In genomic region chr16:28990375-28991040, GRCh38 we compare ENCODE assay signal across 13 cellular contexts. TPM values are rescaled to one million over a fixed set of nuclear protein-coding genes. Genes with fewer than 3 reads are reported as not detected.
DNase-seq lines count a peak whose midpoint lies in the region; ATAC-seq and FAIRE-seq lines count a peak whose summit lies in the region.
"Had no signal": no experiment of that assay in that cellular context is flagged by ENCODE, and none has a peak within 500 bp of the region (broad histone marks: within the 10 kb centered on the region; RNA-seq: fewer than 3 reads in every experiment).

No MANE protein-coding gene starts in this region.

- peaks cover 15 to 48% (median 31%) of the 10 kb centered on the region in 5 donors for H3K36me3 Mint-ChIP-seq in naive thymus-derived CD4-positive, alpha-beta T cell

- H3K4me1 Mint-ChIP-seq in naive thymus-derived CD4-positive, alpha-beta T cell = peaks cover 34 to 76% (median 47%) of the 10 kb centered on the region in 7 donors

- peak; percentile 63 to 64 for DNase-seq in activated CD4-positive, alpha-beta T cell treated with anti-CD3 and anti-CD28 coated beads for 24 hours (ENCODE audit: low read depth in 2 of 2)
- peak; percentile 27 for DNase-seq in activated T-helper 1 cell treated with Interleukin-2 at 50 U/mL for 16 hours (ENCODE audit: low read depth)
- peak in 2 of 9 donors; percentile 53 to 65 for DNase-seq in naive thymus-derived CD4-positive, alpha-beta T cell
- peak; percentile 66 for DNase-seq in stimulated activated naive CD4-positive, alpha-beta T cell treated with Interleukin-2 at 50 U/mL for 16 hours (lab: John Stamatoyannopoulos, UW)
- DNase-seq in frontal cortex (ENCODE audit: low spot score in 2 of 2) = no peak
- DNase-seq: body of pancreas, hypothalamus had no signal

- H3K27me3 ChIP-seq in naive thymus-derived CD4-positive, alpha-beta T cell (ENCODE audit: control insufficient read depth in 2 of 2, insufficient read depth in 2 of 2, low read length in 2 of 2) = no peaks in the 10 kb centered on the region
- H3K27me3 ChIP-seq: body of pancreas had no signal

- POLR2A ChIA-PET in naive thymus-derived CD4-positive, alpha-beta T cell (lab: Charles Lee) = interaction anchor here (1.1 to 8.7 kb wide), 5 partner anchors 9 to 35 kb away, joined by 3 to 194 read pairs (median 140); partner anchors contain the start of gene SPNS1

- H3K4me1 ChIP-seq in naive thymus-derived CD4-positive, alpha-beta T cell (ENCODE audit: control insufficient read depth in 2 of 2, insufficient read depth in 2 of 2, low read length in 2 of 2) = peaks cover 33 to 46% of the 10 kb centered on the region in 2 donors
- H3K4me1 ChIP-seq: body of pancreas had no signal

- peak overlapping the region; percentile 89 to 99 (median 96) for H3K27ac Mint-ChIP-seq in naive thymus-derived CD4-positive, alpha-beta T cell

- intact Hi-C loops in naive thymus-derived CD4-positive, alpha-beta T cell (cut with micrococcal nuclease) = loop anchor here in 1 of 2 donors (1.0 kb wide), 1 partner anchor 23 kb away; no protein-coding TSS in a partner anchor

- no peak for FAIRE-seq in frontal cortex (lab: Jason Lieb, UNC)

- peaks cover 2 to 8% (median 7%) of the 10 kb centered on the region in 11 donors for H3K9me3 Mint-ChIP-seq in naive thymus-derived CD4-positive, alpha-beta T cell

- H3K4me3 Mint-ChIP-seq in naive thymus-derived CD4-positive, alpha-beta T cell = peak overlapping the region; percentile 78 to 100 (median 97)

- H3K4me3 ChIP-seq in naive thymus-derived CD4-positive, alpha-beta T cell (ENCODE audit: low read length) = peak overlapping the region; percentile 27
- H3K4me3 ChIP-seq: body of pancreas had no signal

- H3K9me3 ChIP-seq in naive thymus-derived CD4-positive, alpha-beta T cell (ENCODE audit: control insufficient read depth in 2 of 3, low read length in 3 of 3) = no peaks in the 10 kb centered on the region

- CTCF ChIA-PET in naive thymus-derived CD4-positive, alpha-beta T cell (lab: Charles Lee) = no interaction called here

- ATAC-seq in naive thymus-derived CD4-positive, alpha-beta T cell = peak; percentile 32
- no peak for ATAC-seq in HG03439 (IDR thresholded peaks at IDR 0.05; ENCODE audit: unreplicated experiment)
- no peak for ATAC-seq in HG03521 (IDR thresholded peaks at IDR 0.05; ENCODE audit: unreplicated experiment)
- no peak for ATAC-seq in HG02938 (IDR thresholded peaks at IDR 0.05; ENCODE audit: unreplicated experiment)
- ATAC-seq: body of pancreas, Panc1 had no signal

- H3K36me3 ChIP-seq in naive thymus-derived CD4-positive, alpha-beta T cell (ENCODE audit: control insufficient read depth in 2 of 3, insufficient read depth in 3 of 3, low read length in 3 of 3) = peaks cover 0 to 51% (median 15%) of the 10 kb centered on the region in 3 experiments

- no peaks in the 10 kb centered on the region for H3K27me3 Mint-ChIP-seq in naive thymus-derived CD4-positive, alpha-beta T cell

- peak overlapping the region; percentile 87 for H3K27ac ChIP-seq in naive thymus-derived CD4-positive, alpha-beta T cell (ENCODE audit: low read depth, low read length)
- H3K27ac ChIP-seq: body of pancreas had no signal

RNA-seq across cellular contexts. Expression of gene LAT, which starts 5.7 kb away (rescaled TPM):
- 100 to 1,000 TPM; 179 to 476 (median 342) TPM for total RNA-seq in naive thymus-derived CD4-positive, alpha-beta T cell
- 100 to 1,000 TPM; 317 to 445 TPM for polyA plus RNA-seq in naive thymus-derived CD4-positive, alpha-beta T cell
- total RNA-seq in frontal cortex = 0.41 TPM

RNA-seq across cellular contexts. Expression of gene SPNS1, which starts 15.9 kb away (rescaled TPM):
- total RNA-seq in naive thymus-derived CD4-positive, alpha-beta T cell = 10 to 100 TPM; 31.1 to 47.0 (median 42.1) TPM
- 10 to 100 TPM; 22.6 to 40.4 TPM for polyA plus RNA-seq in naive thymus-derived CD4-positive, alpha-beta T cell
- 22.4 TPM for total RNA-seq in frontal cortex

RNA-seq across cellular contexts. Expression of gene NFATC2IP, which starts 39.8 kb away (rescaled TPM):
- 100 to 1,000 TPM in 3 of 5 experiments, 10 to 100 TPM in 2; 70.9 to 117 (median 111) TPM for total RNA-seq in naive thymus-derived CD4-positive, alpha-beta T cell
- polyA plus RNA-seq in naive thymus-derived CD4-positive, alpha-beta T cell = 10 to 100 TPM; 26.0 to 37.8 TPM
- 17.9 TPM for total RNA-seq in frontal cortex

RNA-seq across cellular contexts. Expression of gene CD19, which starts 58.7 kb away (rescaled TPM):
- total RNA-seq in naive thymus-derived CD4-positive, alpha-beta T cell = 1 to 10 TPM in 1 of 5 experiments, under 1 TPM in 4; 0.22 to 3.0 (median 0.32) TPM
- polyA plus RNA-seq in naive thymus-derived CD4-positive, alpha-beta T cell = under 1 TPM; 0.40 to 0.58 TPM
- under 0.01 TPM for total RNA-seq in frontal cortex
- total RNA-seq: body of pancreas, M059J, pulmonary artery endothelial cell had no signal

Comparison
In these comparisons a context has a peak if more than half of its experiments do, and no peak if none do; other contexts are left out.
1. DNase-seq: peak in activated CD4-positive, alpha-beta T cell treated with anti-CD3 and anti-CD28 coated beads for 24 hours (2 of 2), activated T-helper 1 cell treated with Interleukin-2 at 50 U/mL for 16 hours (single experiment) and stimulated activated naive CD4-positive, alpha-beta T cell treated with Interleukin-2 at 50 U/mL for 16 hours (single experiment); none in frontal cortex (0 of 2).
2. RNA of gene LAT, which starts 5.7 kb away (total RNA-seq): 179 to 476 TPM in naive thymus-derived CD4-positive, alpha-beta T cell; 0.41 TPM in frontal cortex (single experiment); every median in the first group is over 100 times any median in the second.